22 cellular contexts compared by ENCODE assay signal in genomic region chr5:10522224-10522611, GRCh38. TPM values are rescaled to one million over a fixed set of nuclear protein-coding genes. Genes with fewer than 3 reads are reported as not detected.
DNase-seq lines count a peak whose midpoint lies in the region; ATAC-seq, FAIRE-seq and TF ChIP-seq lines count a peak whose summit lies in the region.
"Had no signal": no experiment of that assay in that cellular context is flagged by ENCODE, and none has a peak within 500 bp of the region (broad histone marks: within the 10 kb centered on the region; RNA-seq: fewer than 3 reads in every experiment).

No MANE protein-coding gene starts in this region.

- in situ Hi-C loops in HepG2 (cut with HindIII; ENCODE audit: extremely low pct_ligation_motif_present, low pct_unique_long_range_greater_than_20kb): no loop called here

- CTCF ChIA-PET in HepG2 (lab: Yijun Ruan, JAX; ENCODE audit: low intra/inter-chr PET ratio, low total read pairs) (no interaction called here), PC-9 (lab: Charles Lee) (no interaction called here)

- H3K4ac ChIP-seq in H9 (ENCODE audit: low read depth, low read length): no peak overlapping the region

- no peaks in the 10 kb centered on the region for H4K20me1 ChIP-seq in HepG2 (ENCODE audit: insufficient read depth, low read length)
- no peaks in the 10 kb centered on the region for H4K20me1 ChIP-seq in H9 (ENCODE audit: control insufficient read depth, insufficient read depth, insufficient read length)
- no peaks in the 10 kb centered on the region for H4K20me1 ChIP-seq in PC-9 (ENCODE audit: insufficient read depth)

- no peak overlapping the region for H4K8ac ChIP-seq in H9 (replicated peaks; ENCODE audit: insufficient read length, low read depth, low read length)

- H3K9ac ChIP-seq in HepG2 (ENCODE audit: insufficient read depth, low read depth, low read length) (no peak overlapping the region), H9 (ENCODE audit: extremely low read depth, insufficient read length, low read length) (no peak overlapping the region)

- no peak overlapping the region for H2BK120ac ChIP-seq in H9 (ENCODE audit: low read depth, low read length, poor library complexity, severe bottlenecking)

- no peak for TF ChIP-seq CTCF in HepG2 (CRISPR knock-in tag; IDR thresholded peaks at IDR 0.05)
- TF ChIP-seq CTCF in right lobe of liver (IDR thresholded peaks at IDR 0.05): no peak
- no peak for TF ChIP-seq CTCF in RWPE2 (IDR thresholded peaks at IDR 0.05; ENCODE audit: poor library complexity, severe bottlenecking)
- TF ChIP-seq CTCF in H9 (conservative IDR thresholded peaks at IDR 0.05): no peak
- TF ChIP-seq CTCF in uterus (IDR thresholded peaks at IDR 0.05): no peak
- TF ChIP-seq CTCF in PC-9 (conservative IDR thresholded peaks at IDR 0.05): no peak

- TF ChIP-seq RAD21 in HepG2 (CRISPR knock-in tag; IDR thresholded peaks at IDR 0.05): no peak

- H3K9me3 Mint-ChIP-seq in H9: peaks cover 15 to 16% of the 10 kb centered on the region in 2 experiments; a peak in 4 of 5 replicates
- peaks cover 9% of the 10 kb centered on the region for H3K9me3 Mint-ChIP-seq in activated CD4-positive, alpha-beta T cell treated with anti-CD3 and anti-CD28 coated beads, Interleukin-2, amount 10 ng/mL, durations not matched to agents 24 days and 14 days

- H3K36me3 ChIP-seq in HepG2 (replicated peaks in 1 of 2; ENCODE audit: control insufficient read depth in 1 of 2, insufficient read depth in 2 of 2, low read length in 2 of 2): no peaks in the 10 kb centered on the region
- no peaks in the 10 kb centered on the region for H3K36me3 ChIP-seq in right lobe of liver
- H3K36me3 ChIP-seq in RWPE2 (ENCODE audit: low read depth): no peaks in the 10 kb centered on the region
- H3K36me3 ChIP-seq in uterus: no peaks in the 10 kb centered on the region
- no peaks in the 10 kb centered on the region for H3K36me3 ChIP-seq in PC-9 (ENCODE audit: low read depth)

- peaks cover 17 to 20% of the 10 kb centered on the region in 2 experiments for H3K4me1 Mint-ChIP-seq in H9
- H3K4me1 Mint-ChIP-seq in activated CD4-positive, alpha-beta T cell treated with anti-CD3 and anti-CD28 coated beads, Interleukin-2, amount 10 ng/mL, durations not matched to agents 24 days and 14 days: no peaks in the 10 kb centered on the region
- H3K4me1 Mint-ChIP-seq: CD4-positive, alpha-beta memory T cell had no signal

- no peak overlapping the region for H2BK20ac ChIP-seq in H9 (ENCODE audit: low read depth, low read length, poor library complexity, severe bottlenecking)

- H2AK5ac ChIP-seq in H9 (ENCODE audit: insufficient read length, low read length): no peak overlapping the region

- H3K23ac ChIP-seq in H9 (ENCODE audit: insufficient read length, low read depth, low read length): no peak overlapping the region

- TF ChIP-seq POLR2A in HepG2 (IDR thresholded peaks at IDR 0.05; ENCODE audit: insufficient read depth in 1 of 2, low read depth in 2 of 2, low read length in 2 of 2): no peak
- TF ChIP-seq POLR2A in right lobe of liver (IDR thresholded peaks at IDR 0.05): no peak
- no peak for TF ChIP-seq POLR2A in uterus (IDR thresholded peaks at IDR 0.05)

- H3K79me1 ChIP-seq in H9 (ENCODE audit: insufficient read depth, low read depth, low read length, poor library complexity, severe bottlenecking): no peaks in the 10 kb centered on the region

- no peak overlapping the region for H2BK12ac ChIP-seq in H9 (ENCODE audit: insufficient read length, low read depth, low read length)

- no peak overlapping the region for H4K5ac ChIP-seq in H9 (ENCODE audit: insufficient read length, low read depth, low read length)

- POLR2A ChIA-PET in HepG2 (lab: Yijun Ruan, JAX): no interaction called here
- POLR2A ChIA-PET in PC-9 (lab: Charles Lee; ENCODE audit: unreplicated experiment): no interaction called here

- peaks cover 28% of the 10 kb centered on the region; the same call in 1 of the 2 replicates for H3F3A ChIP-seq in PC-9 (ENCODE audit: insufficient read depth, low read depth)

- H3K36me3 Mint-ChIP-seq in H9 (ENCODE audit: insufficient read depth in 1 of 3, low read depth in 3 of 3): peaks cover 2 to 15% (median 12%) of the 10 kb centered on the region in 3 experiments; a peak in 5 of 7 replicates
- no peaks in the 10 kb centered on the region for H3K36me3 Mint-ChIP-seq in activated CD4-positive, alpha-beta T cell treated with anti-CD3 and anti-CD28 coated beads, Interleukin-2, amount 10 ng/mL, durations not matched to agents 24 days and 14 days (ENCODE audit: low read depth)
- H3K36me3 Mint-ChIP-seq: CD4-positive, alpha-beta memory T cell had no signal

- no peak overlapping the region for H3K14ac ChIP-seq in H9 (ENCODE audit: insufficient read depth, low read length)

- ATAC-seq in HepG2: no peak
- no peak for ATAC-seq in right lobe of liver
- no peak for ATAC-seq in RWPE2 (ENCODE audit: low read depth)

- H3K27me3 Mint-ChIP-seq in H9 (ENCODE audit: low read depth): peaks cover 6% of the 10 kb centered on the region
- peaks cover under 1% of the 10 kb centered on the region for H3K27me3 Mint-ChIP-seq in activated CD4-positive, alpha-beta T cell treated with anti-CD3 and anti-CD28 coated beads, Interleukin-2, amount 10 ng/mL, durations not matched to agents 24 days and 14 days
- H3K27me3 Mint-ChIP-seq: CD4-positive, alpha-beta memory T cell had no signal

- H2AFZ ChIP-seq in HepG2 (ENCODE audit: low read length): no peak overlapping the region
- H2AFZ ChIP-seq in H9 (ENCODE audit: low read length): no peak overlapping the region
- H2AFZ ChIP-seq in PC-9: no peak overlapping the region
- H2AFZ ChIP-seq: GM23338 had no signal

- H3K56ac ChIP-seq in H9 (ENCODE audit: insufficient read length, low read depth, low read length): no peak overlapping the region

- H3K4me3 ChIP-seq in HepG2 (replicated peaks in 1 of 3; ENCODE audit: insufficient read depth in 1 of 3, low read depth in 2 of 3, low read length in 3 of 3) (no peak overlapping the region), right lobe of liver (no peak overlapping the region), RWPE2 (ENCODE audit: severe bottlenecking) (no peak overlapping the region), uterus (no peak overlapping the region), PC-9 (no peak overlapping the region)
- H3K4me3 ChIP-seq: GM23338 had no signal

- H2BK5ac ChIP-seq in H9 (ENCODE audit: insufficient read length, low read length): no peak overlapping the region

- peaks cover 0 to 3% of the 10 kb centered on the region in 2 experiments; a peak in 2 of 5 replicates for H3K27me3 ChIP-seq in HepG2 (ENCODE audit: control insufficient read depth in 1 of 2, insufficient read depth in 2 of 2, low read length in 2 of 2)
- no peaks in the 10 kb centered on the region for H3K27me3 ChIP-seq in right lobe of liver
- H3K27me3 ChIP-seq in RWPE2 (ENCODE audit: insufficient read depth, poor library complexity, severe bottlenecking): no peaks in the 10 kb centered on the region
- H3K27me3 ChIP-seq in H9 (ENCODE audit: insufficient read depth, low read length): no peaks in the 10 kb centered on the region
- no peaks in the 10 kb centered on the region for H3K27me3 ChIP-seq in uterus
- no peaks in the 10 kb centered on the region for H3K27me3 ChIP-seq in PC-9 (ENCODE audit: insufficient read depth, low read depth)

- no peak overlapping the region; a peak in 1 of 5 replicates for H3K4me3 Mint-ChIP-seq in H9
- no peak overlapping the region for H3K4me3 Mint-ChIP-seq in activated CD4-positive, alpha-beta T cell treated with anti-CD3 and anti-CD28 coated beads, Interleukin-2, amount 10 ng/mL, durations not matched to agents 24 days and 14 days
- H3K4me3 Mint-ChIP-seq: CD4-positive, alpha-beta memory T cell; GM23338 had no signal

- BruUV-seq in HepG2 (replicated peaks; lab: Mats Ljungman, UMichigan): no TSS peak
- BruUV-seq in PC-9 (replicated peaks; lab: Mats Ljungman, UMichigan): no TSS peak

- no peak overlapping the region for H3K4me2 ChIP-seq in HepG2 (ENCODE audit: low read depth, low read length)
- H3K4me2 ChIP-seq in H9 (ENCODE audit: insufficient read depth, insufficient read length, low read length): no peak overlapping the region
- H3K4me2 ChIP-seq in PC-9: no peak overlapping the region
- H3K4me2 ChIP-seq: GM23338 had no signal

- no peaks in the 10 kb centered on the region for H3K4me1 ChIP-seq in HepG2 (ENCODE audit: insufficient read depth, low read length)
- no peaks in the 10 kb centered on the region for H3K4me1 ChIP-seq in right lobe of liver
- H3K4me1 ChIP-seq in RWPE2 (ENCODE audit: insufficient read depth, poor library complexity, severe bottlenecking): peaks cover 2% of the 10 kb centered on the region
- no peaks in the 10 kb centered on the region for H3K4me1 ChIP-seq in H9 (ENCODE audit: insufficient read depth, low read length)
- no peaks in the 10 kb centered on the region for H3K4me1 ChIP-seq in uterus
- H3K4me1 ChIP-seq in PC-9 (replicated peaks; ENCODE audit: insufficient read depth): peaks cover 54% of the 10 kb centered on the region

- H3K79me2 ChIP-seq in HepG2 (ENCODE audit: insufficient read depth, low read length) (no peaks in the 10 kb centered on the region), H9 (ENCODE audit: insufficient read depth, low read length) (no peaks in the 10 kb centered on the region), PC-9 (ENCODE audit: low read depth) (no peaks in the 10 kb centered on the region)

- no peaks in the 10 kb centered on the region for H3K23me2 ChIP-seq in H9 (ENCODE audit: insufficient read length, low read depth, low read length, poor library complexity, severe bottlenecking)

- no peak overlapping the region for H2BK15ac ChIP-seq in H9 (ENCODE audit: low read depth, low read length)

- H3K18ac ChIP-seq in H9 (ENCODE audit: insufficient read length, low read depth, low read length): no peak overlapping the region

- WGBS in HepG2 (ENCODE audit: low lambda C conversion rate): 38% methylated on average over 4 of the region's 4 CpGs
- no CpG with 5 or more reads among the region's 4 CpGs for WGBS in right lobe of liver (ENCODE audit: insufficient coverage, low coverage, low lambda C conversion rate, missing lambda C conversion rate)
- no CpG with 5 or more reads among the region's 4 CpGs for WGBS in H9 (ENCODE audit: extremely low coverage, insufficient read length, low lambda C conversion rate)

- no peak overlapping the region for H3K27ac ChIP-seq in HepG2 (ENCODE audit: extremely low read length, insufficient read depth, low read length)
- H3K27ac ChIP-seq in right lobe of liver: no peak overlapping the region
- H3K27ac ChIP-seq in RWPE2 (ENCODE audit: poor library complexity, severe bottlenecking): no peak overlapping the region
- no peak overlapping the region for H3K27ac ChIP-seq in H9 (ENCODE audit: insufficient read length, low read depth, low read length)
- H3K27ac ChIP-seq in uterus: no peak overlapping the region
- no peak overlapping the region for H3K27ac ChIP-seq in PC-9
- H3K27ac ChIP-seq: 22Rv1 had no signal

- no peak for FAIRE-seq in HepG2 (lab: Jason Lieb, UNC)
- FAIRE-seq: A204.1, GM12891, GM18507, H54 had no signal

- H3K9me2 ChIP-seq in PC-9 (ENCODE audit: insufficient read depth): no peaks in the 10 kb centered on the region

- no peak overlapping the region for H3K27ac Mint-ChIP-seq in H9
- no peak overlapping the region for H3K27ac Mint-ChIP-seq in activated CD4-positive, alpha-beta T cell treated with anti-CD3 and anti-CD28 coated beads, Interleukin-2, amount 10 ng/mL, durations not matched to agents 24 days and 14 days
- H3K27ac Mint-ChIP-seq: CD4-positive, alpha-beta memory T cell; GM23338 had no signal

- no peak for TF ChIP-seq EP300 in HepG2 (IDR thresholded peaks at IDR 0.05; ENCODE audit: low read depth in 2 of 2, low read length in 2 of 2)
- TF ChIP-seq EP300 in HepG2 (CRISPR knock-in tag; IDR thresholded peaks at IDR 0.05; ENCODE audit: borderline replicate concordance): no peak

- no peak overlapping the region for H3T11ph ChIP-seq in H9 (ENCODE audit: low read length)

- no peak for DNase-seq in HepG2 (ENCODE audit: low spot score)
- DNase-seq in right lobe of liver: no peak
- peak; percentile 36 for DNase-seq in RWPE2 (ENCODE audit: low spot score)
- DNase-seq in mesenteric fat pad (ENCODE audit: low spot score): peak; percentile 67
- no peak for DNase-seq in H9
- DNase-seq in uterus: no peak
- no peak for DNase-seq in PC-9
- DNase-seq in activated CD4-positive, alpha-beta T cell treated with anti-CD3 and anti-CD28 coated beads, Interleukin-2, amount 10 ng/mL, durations not matched to agents 24 days and 14 days: no peak
- DNase-seq: ACHN; C1 segment of cervical spinal cord; Calu3; CD4-positive, alpha-beta memory T cell; COR-L47; DMS79 treated with DMSO at 0.1 percent for 48 hours; GF-D8; HCEC 1CT had no signal

- intact Hi-C loops in HepG2 (cut with micrococcal nuclease; ENCODE audit: unreplicated experiment): no loop called here
- intact Hi-C loops in right lobe of liver (cut with DNase I): no loop called here
- intact Hi-C loops in uterus (cut with DNase I; ENCODE audit: low total_unique reads): no loop called here
- intact Hi-C loops in PC-9 (cut with micrococcal nuclease; ENCODE audit: unreplicated experiment): no loop called here
- intact Hi-C loops in activated CD4-positive, alpha-beta T cell treated with anti-CD3 and anti-CD28 coated beads, Interleukin-2, amount 10 ng/mL, durations not matched to agents 24 days and 14 days (cut with micrococcal nuclease): no loop called here

- H3K9me3 ChIP-seq in HepG2 (ENCODE audit: low read length) (no peaks in the 10 kb centered on the region), right lobe of liver (no peaks in the 10 kb centered on the region), RWPE2 (ENCODE audit: severe bottlenecking) (no peaks in the 10 kb centered on the region), H9 (ENCODE audit: control insufficient read depth, low read depth, low read length) (no peaks in the 10 kb centered on the region), uterus (no peaks in the 10 kb centered on the region), PC-9 (ENCODE audit: insufficient read depth, low read depth) (no peaks in the 10 kb centered on the region)

- H4K91ac ChIP-seq in H9 (ENCODE audit: insufficient read length, low read depth, low read length): no peak overlapping the region

RNA-seq across cellular contexts. Expression of gene ANKRD33B, which starts 41.7 kb away (rescaled TPM):
- total RNA-seq in HepG2 (2016; rRNA removed; fragmentation: Illumina TruSeq; extraction: Trizol): 0.02 TPM in 1 of 2 replicates, not detected in the other
- total RNA-seq in HepG2 (2016; cell fraction: cytosol; rRNA removed; fragmentation: Illumina TruSeq; extraction: Trizol; ENCODE audit: low read depth): not detected in 2 replicates
- 0.02 and 0.03 TPM in 2 replicates for total RNA-seq in HepG2 (2016; cell fraction: insoluble cytoplasmic fraction; rRNA removed; fragmentation: Illumina TruSeq; extraction: Trizol)
- 0.03 TPM in 1 of 2 replicates, not detected in the other for total RNA-seq in HepG2 (2016; cell fraction: membrane; rRNA removed; fragmentation: Illumina TruSeq; extraction: Trizol)
- 0.09 TPM in 1 of 2 replicates, not detected in the other for total RNA-seq in HepG2 (2016; cell fraction: nucleus; rRNA removed; fragmentation: Illumina TruSeq; extraction: Trizol)
- polyA plus RNA-seq in HepG2 (2011; rRNA removed): not detected in 2 replicates
- not detected in 2 replicates for polyA plus RNA-seq in HepG2 (2011; cell fraction: cytosol; rRNA removed)
- polyA plus RNA-seq in HepG2 (2011; cell fraction: nucleus; rRNA removed): 0.02 and 0.03 TPM in 2 replicates
- polyA plus RNA-seq in HepG2 (2012): not detected in 2 replicates
- not detected in 2 replicates for polyA plus RNA-seq in HepG2 (2016; cell fraction: cytosol; fragmentation: Illumina TruSeq; extraction: Trizol; ENCODE audit: low read depth)
- not detected in 2 replicates for polyA plus RNA-seq in HepG2 (2016; cell fraction: insoluble cytoplasmic fraction; fragmentation: Illumina TruSeq; extraction: Trizol; ENCODE audit: low read depth)
- polyA plus RNA-seq in HepG2 (2016; cell fraction: membrane; fragmentation: Illumina TruSeq; extraction: Trizol; ENCODE audit: low read depth): not detected in 2 replicates
- polyA plus RNA-seq in HepG2 (2016; cell fraction: nucleus; fragmentation: Illumina TruSeq; extraction: Trizol; ENCODE audit: insufficient read depth, low read depth): 0.11 TPM in 1 of 2 replicates, not detected in the other
- polyA minus RNA-seq in HepG2 (2011; rRNA and poly(A)+ RNA removed; ENCODE audit: low replicate concordance): 0.02 and 9.0 TPM in 2 replicates
- 0.09 TPM in 1 of 2 replicates, not detected in the other for polyA minus RNA-seq in HepG2 (2011; cell fraction: cytosol; rRNA and poly(A)+ RNA removed)
- polyA minus RNA-seq in HepG2 (2011; cell fraction: nucleus; rRNA and poly(A)+ RNA removed): not detected in 2 replicates
- total RNA-seq in right lobe of liver: 1 to 10 TPM in 1 of 6 experiments, under 1 TPM in 5; 0.16 to 1.3 (median 0.29) TPM
- 5.7 TPM for total RNA-seq in mesenteric fat pad
- 6.9 and 7.1 TPM in 2 replicates for total RNA-seq in H9 (2021)
- 10 to 100 TPM in 1 of 4 donors, 1 to 10 TPM in 3; 2.1 to 24.1 (median 7.6) TPM for total RNA-seq in uterus
- 32.1 and 37.4 TPM in 2 replicates for total RNA-seq in PC-9 (2021)
- total RNA-seq in activated CD4-positive, alpha-beta T cell treated with anti-CD3 and anti-CD28 coated beads, Interleukin-2, amount 10 ng/mL, durations not matched to agents 24 days and 14 days: 21.0 and 21.7 TPM in 2 replicates

Comparison
In these comparisons a context has a peak if more than half of its experiments do, and no peak if none do; other contexts are left out.
1. DNase-seq: peak in RWPE2 (single experiment) and mesenteric fat pad (single experiment); none in HepG2 (single experiment), right lobe of liver (0 of 3), H9 (single experiment), uterus (0 of 2), PC-9 (0 of 2) and activated CD4-positive, alpha-beta T cell treated with anti-CD3 and anti-CD28 coated beads, Interleukin-2, amount 10 ng/mL, durations not matched to agents 24 days and 14 days (single experiment).